23 cellular contexts compared by ENCODE assay signal in genomic region chr7:100688593-100688860, GRCh38. TPM values are rescaled to one million over a fixed set of nuclear protein-coding genes. Genes with fewer than 3 reads are reported as not detected.
DNase-seq lines count a peak whose midpoint lies in the region; ATAC-seq, FAIRE-seq and TF ChIP-seq lines count a peak whose summit lies in the region.
"Had no signal": no experiment of that assay in that cellular context is flagged by ENCODE, and none has a peak within 500 bp of the region (broad histone marks: within the 10 kb centered on the region; RNA-seq: fewer than 3 reads in every experiment).

No MANE protein-coding gene starts in this region.

- intact Hi-C loops in kidney (cut with DNase I) (loop anchor here (10.0 kb wide), 2 partner anchors 114 to 224 kb away; partner anchors contain the start of genes SAP25 and SPACDR), testis (cut with DNase I; ENCODE audit: low total_unique reads) (no loop called here)

- H3K27ac Mint-ChIP-seq in activated naive CD4-positive, alpha-beta T cell treated with anti-CD3 and anti-CD28 coated beads, Interleukin-2, amount 50 U/mL, for 24 hours: no peak overlapping the region
- peak overlapping the region; percentile 72 for H3K27ac Mint-ChIP-seq in T-helper 17 cell

- H3K27ac ChIP-seq in kidney (ENCODE audit: low read depth in 2 of 2, low read length in 2 of 2) (no peak overlapping the region), testis (peak overlapping the region; percentile 27 to 59)
- H3K27ac ChIP-seq: parathyroid adenoma, thoracic aorta had no signal

- 71 to 77% methylated on average over 6 to 7 of the region's 7 CpGs for WGBS in testis, 2 donors

- H3K4me1 ChIP-seq in kidney (ENCODE audit: control insufficient read depth in 1 of 2, insufficient read depth in 1 of 2, low read depth in 1 of 2, low read length in 2 of 2) (peaks cover 15 to 23% of the 10 kb centered on the region in 2 donors), testis (peaks cover 51% of the 10 kb centered on the region)

- no peaks in the 10 kb centered on the region for H3K9me3 Mint-ChIP-seq in activated naive CD4-positive, alpha-beta T cell treated with anti-CD3 and anti-CD28 coated beads, Interleukin-2, amount 50 U/mL, for 24 hours
- H3K9me3 Mint-ChIP-seq: CD14-positive monocyte; dendritic cell treated with granulocyte-macrophage colony-stimulating factor and Interleukin-4, amounts not matched to agents 40 ng/mL and 50 ng/mL, for 4 days had no signal

- TF ChIP-seq CTCF in kidney (IDR thresholded peaks at IDR 0.05; ENCODE audit: borderline replicate concordance, extremely low read depth, insufficient read depth): no peak
- TF ChIP-seq CTCF in testis (IDR thresholded peaks at IDR 0.05): no peak

- peaks cover 12 to 22% of the 10 kb centered on the region in 2 donors for H3K36me3 ChIP-seq in kidney (ENCODE audit: control insufficient read depth in 1 of 2, insufficient read depth in 2 of 2, low read length in 2 of 2)
- no peaks in the 10 kb centered on the region for H3K36me3 ChIP-seq in testis (ENCODE audit: low read depth, missing control alignments)

- no peak for FAIRE-seq in kidney (lab: Jason Lieb, UNC)
- FAIRE-seq: GM18507, keratinocyte had no signal

- H3K9ac ChIP-seq in kidney (ENCODE audit: low read length in 2 of 2): no peak overlapping the region
- H3K9ac ChIP-seq: parathyroid adenoma had no signal

- DNase-seq in activated naive CD4-positive, alpha-beta T cell treated with anti-CD3 and anti-CD28 coated beads, Interleukin-2, amount 50 U/mL, for 16 hours: no peak
- DNase-seq in T-helper 17 cell (no peak), kidney (peak; percentile 69), testis (no peak), germinal center (ENCODE audit: low spot score) (no peak), T-helper 2 cell (no peak)
- DNase-seq: DMS 273 treated with DMSO at 0.1 percent for 48 hours; naive B cell; NCI-H1417 treated with DMSO at 0.1 percent for 48 hours; NCI-H2107; NCI-H524 treated with DMSO at 0.1 percent for 48 hours; stimulated activated CD4-positive, alpha-beta T cell treated with anti-CD3 and anti-CD28 coated beads, Interleukin-15, amount 100 ng/mL, for 24 hours had no signal

- TF ChIP-seq POLR2A in testis (IDR thresholded peaks at IDR 0.05): no peak

- H3K27me3 Mint-ChIP-seq in activated naive CD4-positive, alpha-beta T cell treated with anti-CD3 and anti-CD28 coated beads, Interleukin-2, amount 50 U/mL, for 24 hours: no peaks in the 10 kb centered on the region
- H3K27me3 Mint-ChIP-seq in T-helper 17 cell: no peaks in the 10 kb centered on the region
- H3K27me3 Mint-ChIP-seq: dendritic cell treated with granulocyte-macrophage colony-stimulating factor and Interleukin-4, amounts not matched to agents 40 ng/mL and 50 ng/mL, for 4 days; naive B cell had no signal

- H3K9me3 ChIP-seq in T-helper 17 cell (ENCODE audit: control insufficient read depth, low read length, poor library complexity, severe bottlenecking) (no peaks in the 10 kb centered on the region), kidney (ENCODE audit: control insufficient read depth in 1 of 2, low read length in 2 of 2) (no peaks in the 10 kb centered on the region), testis (no peaks in the 10 kb centered on the region)
- H3K9me3 ChIP-seq: thoracic aorta had no signal

- H3K4me3 ChIP-seq in kidney (ENCODE audit: low read length in 2 of 2) (no peak overlapping the region), testis (no peak overlapping the region)
- H3K4me3 ChIP-seq: thoracic aorta had no signal

- H3K27me3 ChIP-seq in testis: no peaks in the 10 kb centered on the region

- ATAC-seq in T-helper 17 cell: no peak
- no peak for ATAC-seq in GM21529 (IDR thresholded peaks at IDR 0.05; ENCODE audit: unreplicated experiment)
- ATAC-seq: sciatic nerve had no signal

- H3K4me3 Mint-ChIP-seq in activated naive CD4-positive, alpha-beta T cell treated with anti-CD3 and anti-CD28 coated beads, Interleukin-2, amount 50 U/mL, for 24 hours: peak overlapping the region; percentile 3
- H3K4me3 Mint-ChIP-seq in T-helper 17 cell: peak overlapping the region; percentile 43
- H3K4me3 Mint-ChIP-seq: CD14-positive monocyte; dendritic cell treated with granulocyte-macrophage colony-stimulating factor and Interleukin-4, amounts not matched to agents 40 ng/mL and 50 ng/mL, for 4 days had no signal

- peaks cover 4% of the 10 kb centered on the region for H3K36me3 Mint-ChIP-seq in activated naive CD4-positive, alpha-beta T cell treated with anti-CD3 and anti-CD28 coated beads, Interleukin-2, amount 50 U/mL, for 24 hours
- H3K36me3 Mint-ChIP-seq in T-helper 17 cell (ENCODE audit: low read depth): no peaks in the 10 kb centered on the region
- H3K36me3 Mint-ChIP-seq: naive B cell had no signal

- peaks cover 34% of the 10 kb centered on the region for H3K4me1 Mint-ChIP-seq in activated naive CD4-positive, alpha-beta T cell treated with anti-CD3 and anti-CD28 coated beads, Interleukin-2, amount 50 U/mL, for 24 hours
- H3K4me1 Mint-ChIP-seq in T-helper 17 cell: peaks cover 26% of the 10 kb centered on the region

RNA-seq across cellular contexts. Expression of gene GIGYF1, which starts 5.5 kb away (rescaled TPM):
- total RNA-seq in T-helper 17 cell (10 to 100 TPM; 70.3 to 71.5 TPM), kidney (51.3 TPM), testis (100 to 1,000 TPM; 105 to 106 TPM)
- polyA plus RNA-seq in kidney (ENCODE audit: insufficient read depth, low read depth, low replicate concordance) (11.6 TPM), testis (ENCODE audit: insufficient read depth, low read depth, low replicate concordance) (40.5 TPM)

RNA-seq across cellular contexts. Expression of gene GNB2, which starts 15.0 kb away (rescaled TPM):
- total RNA-seq in T-helper 17 cell (100 to 1,000 TPM; 140 to 161 TPM), kidney (265 TPM), testis (100 to 1,000 TPM; 195 to 325 TPM)
- polyA plus RNA-seq in kidney (ENCODE audit: insufficient read depth, low read depth, low replicate concordance) (234 TPM), testis (ENCODE audit: insufficient read depth, low read depth, low replicate concordance) (200 TPM)

RNA-seq across cellular contexts. Expression of gene POP7, which starts 17.4 kb away (rescaled TPM):
- total RNA-seq in T-helper 17 cell: 10 to 100 TPM; 10.1 to 12.4 TPM
- 25.7 TPM for total RNA-seq in kidney
- 41.8 TPM for polyA plus RNA-seq in kidney (ENCODE audit: insufficient read depth, low read depth, low replicate concordance)
- total RNA-seq in testis: 10 to 100 TPM; 33.6 to 39.4 TPM
- 21.6 TPM for polyA plus RNA-seq in testis (ENCODE audit: insufficient read depth, low read depth, low replicate concordance)

RNA-seq across cellular contexts. Expression of gene EPO, which starts 31.7 kb away (rescaled TPM):
- total RNA-seq in T-helper 17 cell (not detected), kidney (not detected), testis (under 1 TPM; 0.63 to 0.93 TPM)
- polyA plus RNA-seq in kidney (ENCODE audit: insufficient read depth, low read depth, low replicate concordance) (not detected), testis (ENCODE audit: insufficient read depth, low read depth, low replicate concordance) (0.65 TPM)
- total RNA-seq: epithelial cell of proximal tubule, M059J, sciatic nerve, thoracic aorta had no signal
- polyA plus RNA-seq: CD14-positive monocyte had no signal

RNA-seq across cellular contexts. Expression of gene ACTL6B, which starts 32.3 kb away (rescaled TPM):
- total RNA-seq in T-helper 17 cell (not detected), kidney (not detected), testis (1 to 10 TPM in 1 of 2 donors, under 1 TPM in 1; 0.79 to 1.2 TPM)
- polyA plus RNA-seq in kidney (ENCODE audit: insufficient read depth, low read depth, low replicate concordance) (not detected), testis (ENCODE audit: insufficient read depth, low read depth, low replicate concordance) (2.1 TPM)
- total RNA-seq: epithelial cell of proximal tubule, M059J, sciatic nerve, thoracic aorta had no signal
- polyA plus RNA-seq: CD14-positive monocyte, keratinocyte had no signal

Comparison
In these comparisons a context has a peak if more than half of its experiments do, and no peak if none do; other contexts are left out.
1. H3K27ac ChIP-seq: peak in testis (2 of 2); none in kidney (0 of 2).